In genomic region chr2:149039213-149039724, GRCh38 we compare ENCODE assay signal across 13 cellular contexts. TPM values are rescaled to one million over a fixed set of nuclear protein-coding genes. Genes with fewer than 3 reads are reported as not detected.
A peak's percentile ranks its signal among the peaks of the same experiment; 100 is the strongest.
DNase-seq lines count a peak whose midpoint lies in the region; ATAC-seq lines count a peak whose summit lies in the region.
"Had no signal": no experiment of that assay in that cellular context is flagged by ENCODE, and none has a peak within 500 bp of the region (broad histone marks: within the 10 kb centered on the region; RNA-seq: fewer than 3 reads in every experiment).

No MANE protein-coding gene starts in this region.

- WGBS in HUES64: 22% methylated on average over 11 of the region's 11 CpGs
- WGBS in ectodermal cell, 2 experiments: 24 to 28% methylated on average over 11 of the region's 11 CpGs

- no peak overlapping the region for H3K4me3 ChIP-seq in CD4-positive, alpha-beta memory T cell (ENCODE audit: low read length in 2 of 2)
- H3K4me3 ChIP-seq in HUES64 (ENCODE audit: low read length) (peak overlapping the region; percentile 60), ectodermal cell (ENCODE audit: insufficient read depth, low read depth, low read length) (peak overlapping the region; percentile 44), neuron (ENCODE audit: low read length) (peak overlapping the region; percentile 39)
- H3K4me3 ChIP-seq: SJCRH30 had no signal

- no peak overlapping the region for H3K27ac ChIP-seq in CD4-positive, alpha-beta memory T cell (ENCODE audit: low read depth, low read length)
- H3K27ac ChIP-seq in HUES64 (ENCODE audit: low read depth, low read length) (no peak overlapping the region), ectodermal cell (ENCODE audit: insufficient read depth, low read depth, low read length, poor library complexity, severe bottlenecking) (no peak overlapping the region)
- H3K27ac ChIP-seq: SJCRH30, tibial nerve had no signal

- no peak for ATAC-seq in HG03354 (IDR thresholded peaks at IDR 0.05; ENCODE audit: poor library complexity, severe bottlenecking, unreplicated experiment)

- CTCF ChIA-PET in CD4-positive, alpha-beta memory T cell (lab: Charles Lee; ENCODE audit: partially characterized antibody): interaction anchor here (5.9 kb wide), 1 partner anchor 22 kb away, joined by 34 read pairs; no protein-coding TSS in a partner anchor

- H2AFZ ChIP-seq in neuron (ENCODE audit: low read depth, low read length): peak overlapping the region; percentile 83

- H3K36me3 Mint-ChIP-seq in CD4-positive, alpha-beta memory T cell: no peaks in the 10 kb centered on the region

- H3K4me3 Mint-ChIP-seq in CD4-positive, alpha-beta memory T cell: peak overlapping the region in 5 of 8 donors; percentile 17 to 69 (median 54)

- H3K27me3 Mint-ChIP-seq in CD4-positive, alpha-beta memory T cell: peaks cover 25 to 37% of the 10 kb centered on the region in 2 donors

- no peaks in the 10 kb centered on the region for H3K36me3 ChIP-seq in CD4-positive, alpha-beta memory T cell (ENCODE audit: insufficient read depth, low read length)
- H3K36me3 ChIP-seq in HUES64 (ENCODE audit: insufficient read depth, low read length) (no peaks in the 10 kb centered on the region), ectodermal cell (ENCODE audit: control insufficient read depth, insufficient read depth, low read length) (no peaks in the 10 kb centered on the region), neuron (ENCODE audit: insufficient read depth, low read length) (no peaks in the 10 kb centered on the region)
- H3K36me3 ChIP-seq: SJCRH30, tibial nerve had no signal

- H3K9ac ChIP-seq in HUES64 (ENCODE audit: low read depth, low read length): peak overlapping the region; percentile 63; the same call in 1 of the 2 replicates

- no peak for DNase-seq in CD4-positive, alpha-beta memory T cell
- no peak for DNase-seq in NCI-H446 (lab: John Stamatoyannopoulos, UW)
- no peak for DNase-seq in NCI-H524 (lab: John Stamatoyannopoulos, UW)
- DNase-seq in cerebellar cortex (ENCODE audit: low spot score): no peak
- DNase-seq: EL, NCI-H1105 treated with DMSO at 0.1 percent for 48 hours, SJCRH30 had no signal

- H3K4me1 ChIP-seq in CD4-positive, alpha-beta memory T cell (ENCODE audit: insufficient read depth, low read length): no peaks in the 10 kb centered on the region
- H3K4me1 ChIP-seq in HUES64 (ENCODE audit: insufficient read depth, low read length): no peaks in the 10 kb centered on the region
- peaks cover 6% of the 10 kb centered on the region for H3K4me1 ChIP-seq in ectodermal cell (ENCODE audit: control insufficient read depth, insufficient read depth, low read length)
- H3K4me1 ChIP-seq in neuron (ENCODE audit: insufficient read depth, low read length): peaks cover 3% of the 10 kb centered on the region
- H3K4me1 ChIP-seq: SJCRH30 had no signal

- peaks cover 0 to 5% (median 0%) of the 10 kb centered on the region in 4 donors for H3K4me1 Mint-ChIP-seq in CD4-positive, alpha-beta memory T cell

- H3K9me3 Mint-ChIP-seq in CD4-positive, alpha-beta memory T cell: no peaks in the 10 kb centered on the region

- intact Hi-C loops in CD4-positive, alpha-beta memory T cell (cut with micrococcal nuclease): no loop called here

- POLR2A ChIA-PET in CD4-positive, alpha-beta memory T cell (lab: Charles Lee; ENCODE audit: partially characterized antibody): no interaction called here

- peaks cover 10% of the 10 kb centered on the region for H3K27me3 ChIP-seq in CD4-positive, alpha-beta memory T cell (ENCODE audit: insufficient read depth, low read length)
- H3K27me3 ChIP-seq in HUES64 (ENCODE audit: insufficient read depth, low read length): peaks cover 37% of the 10 kb centered on the region
- peaks cover 30% of the 10 kb centered on the region for H3K27me3 ChIP-seq in ectodermal cell (ENCODE audit: control insufficient read depth, insufficient read depth, low read length, poor library complexity, severe bottlenecking)
- peaks cover 43% of the 10 kb centered on the region for H3K27me3 ChIP-seq in neuron (ENCODE audit: insufficient read depth, low read length)
- H3K27me3 ChIP-seq: SJCRH30 had no signal

- no peaks in the 10 kb centered on the region for H3K9me3 ChIP-seq in CD4-positive, alpha-beta memory T cell (ENCODE audit: control insufficient read depth in 1 of 2, low read length in 2 of 2)
- no peaks in the 10 kb centered on the region for H3K9me3 ChIP-seq in HUES64 (ENCODE audit: insufficient read depth, low read depth, low read length)
- H3K9me3 ChIP-seq in ectodermal cell (ENCODE audit: control insufficient read depth, low read length): no peaks in the 10 kb centered on the region
- H3K9me3 ChIP-seq in neuron (ENCODE audit: low read length): no peaks in the 10 kb centered on the region
- H3K9me3 ChIP-seq: SJCRH30 had no signal

- H3K27ac Mint-ChIP-seq in CD4-positive, alpha-beta memory T cell: no peak overlapping the region

RNA-seq across cellular contexts. Expression of gene LYPD6B, which starts 0.8 kb away (rescaled TPM):
- total RNA-seq in CD4-positive, alpha-beta memory T cell: not detected
- not detected for polyA plus RNA-seq in CD4-positive, alpha-beta memory T cell
- 2.5 TPM for polyA plus RNA-seq in HUES64 (2013, experiment 1 of 2)
- 3.0 TPM for polyA plus RNA-seq in HUES64 (2013, experiment 2 of 2)
- 0.52 TPM for polyA plus RNA-seq in ectodermal cell (2013, experiment 1 of 4)
- 0.59 TPM for polyA plus RNA-seq in ectodermal cell (2013, experiment 2 of 4)
- 0.85 TPM for polyA plus RNA-seq in ectodermal cell (2013, experiment 3 of 4)
- polyA plus RNA-seq in ectodermal cell (2013, experiment 4 of 4): 1.2 TPM
- total RNA-seq: activated CD8-positive, alpha-beta memory T cell treated with anti-CD3 and anti-CD28 coated beads for 36 hours; SJCRH30; tibial nerve had no signal

Comparison
In these comparisons a context has a peak if more than half of its experiments do, and no peak if none do; other contexts are left out.
1. H3K4me3 ChIP-seq: peak in HUES64 (single experiment), ectodermal cell (single experiment) and neuron (single experiment); none in CD4-positive, alpha-beta memory T cell (0 of 2).